ENCODE assay signal across 8 cellular contexts in genomic region chr12:62259311-62259992, GRCh38.
DNase-seq lines count a peak whose midpoint lies in the region; ATAC-seq and FAIRE-seq lines count a peak whose summit lies in the region.

No MANE protein-coding gene starts in this region.

- peak overlapping the region; percentile 88 for H3K4me3 Mint-ChIP-seq in activated naive CD4-positive, alpha-beta T cell treated with anti-CD3 and anti-CD28 coated beads, Interleukin-2, amount 10 ng/mL, durations not matched to agents 7 days and 5 days

- CTCF ChIA-PET in activated naive CD4-positive, alpha-beta T cell treated with anti-CD3 and anti-CD28 coated beads, Interleukin-2, amount 10 ng/mL, durations not matched to agents 7 days and 5 days (lab: Charles Lee) = interaction anchor here (1.4 kb wide), 1 partner anchor 8 kb away, joined by 10 read pairs; no protein-coding TSS in a partner anchor

- H3K27me3 Mint-ChIP-seq in activated naive CD4-positive, alpha-beta T cell treated with anti-CD3 and anti-CD28 coated beads, Interleukin-2, amount 10 ng/mL, durations not matched to agents 7 days and 5 days = no peaks in the 10 kb centered on the region

- peaks cover 28% of the 10 kb centered on the region for H3K36me3 Mint-ChIP-seq in activated naive CD4-positive, alpha-beta T cell treated with anti-CD3 and anti-CD28 coated beads, Interleukin-2, amount 10 ng/mL, durations not matched to agents 7 days and 5 days

- FAIRE-seq in RCC 7860 (lab: Jason Lieb, UNC) = no peak

- peak; percentile 17 for ATAC-seq in HG02943 (IDR thresholded peaks at IDR 0.05; ENCODE audit: low read depth, unreplicated experiment)
- ATAC-seq in stimulated activated naive CD8-positive, alpha-beta T cell treated with anti-CD3 and anti-CD28 coated beads, Interleukin-15, Interleukin-2, amounts not matched to agents 100 U/mL and 50 U/mL, for 24 hours = peak; percentile 8

- H3K27ac ChIP-seq in angular gyrus (ENCODE audit: low read depth, low read length) = peak overlapping the region; percentile 78

- peaks cover 44% of the 10 kb centered on the region for H3K4me1 Mint-ChIP-seq in activated naive CD4-positive, alpha-beta T cell treated with anti-CD3 and anti-CD28 coated beads, Interleukin-2, amount 10 ng/mL, durations not matched to agents 7 days and 5 days

- no peaks in the 10 kb centered on the region for H3K9me3 Mint-ChIP-seq in activated naive CD4-positive, alpha-beta T cell treated with anti-CD3 and anti-CD28 coated beads, Interleukin-2, amount 10 ng/mL, durations not matched to agents 7 days and 5 days

- H3K27ac Mint-ChIP-seq in activated naive CD4-positive, alpha-beta T cell treated with anti-CD3 and anti-CD28 coated beads, Interleukin-2, amount 10 ng/mL, durations not matched to agents 7 days and 5 days = peak overlapping the region; percentile 97

- DNase-seq in activated naive CD4-positive, alpha-beta T cell treated with anti-CD3 and anti-CD28 coated beads, Interleukin-2, amount 10 ng/mL, durations not matched to agents 7 days and 5 days = peak; percentile 38
- DNase-seq in activated naive CD4-positive, alpha-beta T cell (lab: John Stamatoyannopoulos, UW) = no peak
- peak; percentile 85 for DNase-seq in NCI-H2107 treated with DMSO at 0.1 percent for 48 hours (lab: John Stamatoyannopoulos, UW; ENCODE audit: unreplicated experiment)
- peak; percentile 12 for DNase-seq in iPS-NIHi11 (ENCODE audit: low spot score)
- no peak for DNase-seq in stimulated activated naive CD8-positive, alpha-beta T cell treated with anti-CD3 and anti-CD28 coated beads, Interleukin-15, Interleukin-2, amounts not matched to agents 100 U/mL and 50 U/mL, for 24 hours
- DNase-seq in RCC 7860 (ENCODE audit: low spot score) = no peak

Comparison
In these comparisons a context has a peak if more than half of its experiments do, and no peak if none do; other contexts are left out.
1. DNase-seq: peak in activated naive CD4-positive, alpha-beta T cell treated with anti-CD3 and anti-CD28 coated beads, Interleukin-2, amount 10 ng/mL, durations not matched to agents 7 days and 5 days (single experiment), NCI-H2107 treated with DMSO at 0.1 percent for 48 hours (single experiment) and iPS-NIHi11 (single experiment); none in activated naive CD4-positive, alpha-beta T cell (0 of 4), stimulated activated naive CD8-positive, alpha-beta T cell treated with anti-CD3 and anti-CD28 coated beads, Interleukin-15, Interleukin-2, amounts not matched to agents 100 U/mL and 50 U/mL, for 24 hours (single experiment) and RCC 7860 (single experiment).